21 cellular contexts compared by ENCODE assay signal in genomic region chr18:64208531-64208930, GRCh38. TPM values are rescaled to one million over a fixed set of nuclear protein-coding genes. Genes with fewer than 3 reads are reported as not detected.
DNase-seq lines count a peak whose midpoint lies in the region; ATAC-seq, FAIRE-seq and TF ChIP-seq lines count a peak whose summit lies in the region.
"Had no signal": no experiment of that assay in that cellular context is flagged by ENCODE, and none has a peak within 500 bp of the region (broad histone marks: within the 10 kb centered on the region; RNA-seq: fewer than 3 reads in every experiment).

No MANE protein-coding gene starts in this region.

- H3K27me3 Mint-ChIP-seq in CD8-positive, alpha-beta memory T cell: no peaks in the 10 kb centered on the region

- TF ChIP-seq POLR2A in H1 (IDR thresholded peaks at IDR 0.05; ENCODE audit: control extremely low read depth in 1 of 2, low read depth in 2 of 2, low read length in 2 of 2): no peak

- no peaks in the 10 kb centered on the region for H3K36me3 Mint-ChIP-seq in CD8-positive, alpha-beta memory T cell

- H3K14ac ChIP-seq in H1 (ENCODE audit: insufficient read length): no peak overlapping the region

- H3K27ac ChIP-seq in CD8-positive, alpha-beta memory T cell (ENCODE audit: low read depth, low read length): no peak overlapping the region
- H3K27ac ChIP-seq in H1 (ENCODE audit: low read depth, low read length): no peak overlapping the region
- H3K27ac ChIP-seq: GM23248 had no signal

- POLR2A ChIA-PET in CD8-positive, alpha-beta memory T cell (lab: Charles Lee): no interaction called here
- POLR2A ChIA-PET in H1 (lab: Charles Lee; ENCODE audit: partially characterized antibody): no interaction called here

- H2BK12ac ChIP-seq in H1 (ENCODE audit: low read depth, low read length): no peak overlapping the region

- H3K4me1 ChIP-seq in CD8-positive, alpha-beta memory T cell (ENCODE audit: insufficient read depth, low read length): no peaks in the 10 kb centered on the region
- peaks cover 0 to 3% (median 0%) of the 10 kb centered on the region in 4 experiments; a peak in 2 of 7 replicates for H3K4me1 ChIP-seq in H1 (replicated peaks in 1 of 4; ENCODE audit: control insufficient read depth in 3 of 4, insufficient read depth in 4 of 4, low read length in 3 of 4)

- H3K18ac ChIP-seq in H1 (ENCODE audit: extremely low read depth, low read length): no peak overlapping the region

- no peak for FAIRE-seq in H1 (lab: Jason Lieb, UNC)
- FAIRE-seq: GM12891 had no signal

- CTCF ChIA-PET in CD8-positive, alpha-beta memory T cell (lab: Charles Lee): no interaction called here
- CTCF ChIA-PET in H1 (lab: Charles Lee; ENCODE audit: partially characterized antibody): interaction anchor here (1.4 kb wide), 1 partner anchor 16 kb away, joined by 5 read pairs; no protein-coding TSS in a partner anchor

- H4K8ac ChIP-seq in H1 (ENCODE audit: extremely low read depth, insufficient read depth, low read length): no peak overlapping the region

- H3K27ac Mint-ChIP-seq in CD8-positive, alpha-beta memory T cell: no peak overlapping the region

- no peak overlapping the region for H2BK20ac ChIP-seq in H1 (ENCODE audit: low read length)

- no peak for TF ChIP-seq CTCF in H1 (IDR thresholded peaks at IDR 0.05; ENCODE audit: control extremely low read depth in 1 of 3, insufficient read depth in 1 of 3, low read depth in 1 of 3, low read length in 3 of 3)

- TF ChIP-seq RAD21 in H1 (IDR thresholded peaks at IDR 0.05 in 1 of 2, conservative IDR thresholded peaks at IDR 0.05 in 1 of 2; ENCODE audit: low read depth in 2 of 2, low read length in 2 of 2): no peak

- peak; percentile 7 for DNase-seq in NCI-H2107 treated with DMSO at 0.1 percent for 48 hours (lab: John Stamatoyannopoulos, UW; ENCODE audit: unreplicated experiment)
- DNase-seq in NCI-H2107 (lab: John Stamatoyannopoulos, UW): no peak
- no peak for DNase-seq in CD8-positive, alpha-beta memory T cell
- peak; percentile 95 for DNase-seq in NCI-H748 (lab: John Stamatoyannopoulos, UW; ENCODE audit: unreplicated experiment)
- no peak for DNase-seq in H1 (ENCODE audit: low read depth in 1 of 2, low spot score in 2 of 2)
- DNase-seq in NCI-H345 treated with DMSO at 0.1 percent for 48 hours (lab: John Stamatoyannopoulos, UW; ENCODE audit: unreplicated experiment): no peak
- DNase-seq in NCI-H2029 treated with DMSO at 0.1 percent for 48 hours (lab: John Stamatoyannopoulos, UW): no peak
- DNase-seq: DMS 273 treated with DMSO at 0.1 percent for 48 hours, GM23248, HCEC 1CT, NCI-H1105, NCI-H1930, NCI-H345, NCI-H82, T-helper 1 cell, T1000 had no signal

- no peak overlapping the region for H3K4me3 ChIP-seq in CD8-positive, alpha-beta memory T cell (ENCODE audit: low read length)
- H3K4me3 ChIP-seq in H1 (ENCODE audit: extremely low read depth in 1 of 4, insufficient read depth in 2 of 4, low read depth in 3 of 4, low read length in 4 of 4): no peak overlapping the region
- H3K4me3 ChIP-seq: BLaER1 treated with 17β-estradiol and CSF1 and Interleukin-3, amounts not matched to agents 10 nM and 100 nM had no signal

- no peak overlapping the region for H3K4ac ChIP-seq in H1 (replicated peaks; ENCODE audit: insufficient read length, low read depth, low read length)

- no peaks in the 10 kb centered on the region; the same call in 1 of the 2 replicates for H3K23me2 ChIP-seq in H1 (ENCODE audit: low read depth, low read length)

- H3K4me1 Mint-ChIP-seq in CD8-positive, alpha-beta memory T cell: peaks cover 11 to 23% (median 11%) of the 10 kb centered on the region in 3 donors

- H4K91ac ChIP-seq in H1 (replicated peaks; ENCODE audit: insufficient read length, low read length): no peak overlapping the region

- H3K56ac ChIP-seq in H1 (replicated peaks; ENCODE audit: insufficient read length, low read depth, low read length): no peak overlapping the region

- H2AK5ac ChIP-seq in H1 (ENCODE audit: low read depth, low read length): no peak overlapping the region

- H3K36me3 ChIP-seq in CD8-positive, alpha-beta memory T cell (ENCODE audit: insufficient read depth, low read length): no peaks in the 10 kb centered on the region
- H3K36me3 ChIP-seq in H1 (ENCODE audit: control insufficient read depth in 2 of 4, insufficient read depth in 4 of 4, low read length in 3 of 4): no peaks in the 10 kb centered on the region
- H3K36me3 ChIP-seq: BLaER1 treated with 17β-estradiol and CSF1 and Interleukin-3, amounts not matched to agents 10 nM and 100 nM had no signal

- WGBS in H1 (ENCODE audit: extremely low coverage in 1 of 2, insufficient coverage in 1 of 2, insufficient read length in 1 of 2, insufficient replicate concordance in 2 of 2, low coverage in 1 of 2, low lambda C conversion rate in 2 of 2, missing lambda C conversion rate in 1 of 2), 2 experiments: 93% methylated on average over 8 of the region's 8 CpGs; no CpG with 5 or more reads in 1 of the 2 experiments

- H2BK5ac ChIP-seq in H1 (ENCODE audit: low read depth, low read length): no peak overlapping the region

- no peak overlapping the region for H3K23ac ChIP-seq in H1 (ENCODE audit: insufficient read length)

- no peak overlapping the region for H2BK120ac ChIP-seq in H1 (replicated peaks; ENCODE audit: low read depth, low read length)

- no peak overlapping the region for H3K4me2 ChIP-seq in H1 (ENCODE audit: insufficient read depth in 1 of 2, low read depth in 2 of 2, low read length in 2 of 2)

- TF ChIP-seq EP300 in H1 (IDR thresholded peaks at IDR 0.05; ENCODE audit: borderline replicate concordance in 1 of 2, low read depth in 2 of 2, low read length in 2 of 2): no peak

- no peaks in the 10 kb centered on the region for H3K9me3 ChIP-seq in CD8-positive, alpha-beta memory T cell (ENCODE audit: low read length)
- H3K9me3 ChIP-seq in H1 (ENCODE audit: insufficient read depth in 2 of 2, low read depth in 1 of 2, low read length in 1 of 2): no peaks in the 10 kb centered on the region

- H4K20me1 ChIP-seq in H1 (replicated peaks in 1 of 2; ENCODE audit: control insufficient read depth in 1 of 2, insufficient read depth in 2 of 2, low read length in 2 of 2): no peaks in the 10 kb centered on the region
- H4K20me1 ChIP-seq: BLaER1 treated with 17β-estradiol and CSF1 and Interleukin-3, amounts not matched to agents 10 nM and 100 nM had no signal

- H3K4me3 Mint-ChIP-seq in CD8-positive, alpha-beta memory T cell: peak overlapping the region in 4 of 7 donors; percentile 47 to 68 (median 66)

- H4K5ac ChIP-seq in H1 (ENCODE audit: insufficient read length, low read depth, low read length): no peak overlapping the region

- H2BK15ac ChIP-seq in H1 (ENCODE audit: low read length): no peak overlapping the region

- no peak overlapping the region for H3K9ac ChIP-seq in H1 (replicated peaks in 1 of 4; ENCODE audit: extremely low read depth in 1 of 4, low read depth in 3 of 4, low read length in 3 of 4)
- H3K9ac ChIP-seq: BLaER1 treated with 17β-estradiol and CSF1 and Interleukin-3, amounts not matched to agents 10 nM and 100 nM; GM23248 had no signal

- ATAC-seq in HG02678 (IDR thresholded peaks at IDR 0.05; ENCODE audit: unreplicated experiment): no peak

- no peaks in the 10 kb centered on the region for H3K79me1 ChIP-seq in H1 (ENCODE audit: low read depth, low read length)

- H2AFZ ChIP-seq in H1 (ENCODE audit: low read length): no peak overlapping the region

- no peaks in the 10 kb centered on the region for H3K79me2 ChIP-seq in H1 (ENCODE audit: control insufficient read depth in 1 of 2, insufficient read depth in 2 of 2, low read length in 2 of 2)

- no peaks in the 10 kb centered on the region for H3K9me3 Mint-ChIP-seq in CD8-positive, alpha-beta memory T cell

- no peaks in the 10 kb centered on the region for H3K27me3 ChIP-seq in CD8-positive, alpha-beta memory T cell (ENCODE audit: insufficient read depth, low read length, poor library complexity, severe bottlenecking)
- no peaks in the 10 kb centered on the region for H3K27me3 ChIP-seq in H1 (replicated peaks in 1 of 4; ENCODE audit: control insufficient read depth in 3 of 4, extremely low read depth in 1 of 4, insufficient read depth in 3 of 4, low read length in 3 of 4)
- H3K27me3 ChIP-seq: BLaER1 treated with 17β-estradiol and CSF1 and Interleukin-3, amounts not matched to agents 10 nM and 100 nM had no signal

TF ChIP-seq in H1, 55 proteins besides CTCF, POLR2A, EP300 and RAD21:
- no peak for TF ChIP-seq CHD1 (IDR thresholded peaks at IDR 0.05; ENCODE audit: low read depth, low read length)
- no peak for TF ChIP-seq SP4 (IDR thresholded peaks at IDR 0.05; ENCODE audit: low read length)
- TF ChIP-seq CEBPB (IDR thresholded peaks at IDR 0.05; ENCODE audit: low read depth, low read length): peak; percentile 25; the same call in 1 of the 2 replicates

RNA-seq across cellular contexts. Expression of gene LINC00305, which starts 59.6 kb away (rescaled TPM):
- total RNA-seq in CD8-positive, alpha-beta memory T cell: not detected
- polyA plus RNA-seq in CD8-positive, alpha-beta memory T cell: not detected
- total RNA-seq in H1 (2021; fragmentation: NEBNext Ultra II Directional; extraction: Animal tissue kit (Norgen Biotek cat#: 25700)): not detected in 2 replicates
- polyA plus RNA-seq in H1 (2011; rRNA removed): not detected in 2 replicates
- not detected for polyA plus RNA-seq in H1 (2011; cell fraction: cytosol; rRNA removed)
- not detected for polyA plus RNA-seq in H1 (2011; cell fraction: nucleus; rRNA removed)
- polyA plus RNA-seq in H1 (2012, experiment 1 of 2): not detected in 4 replicates
- not detected for polyA plus RNA-seq in H1 (2012, experiment 2 of 2)
- 0.06 TPM for polyA plus RNA-seq in H1 (2013, experiment 1 of 2)
- not detected for polyA plus RNA-seq in H1 (2013, experiment 2 of 2)
- not detected in 2 replicates for polyA minus RNA-seq in H1 (2011; rRNA and poly(A)+ RNA removed)
- not detected for polyA minus RNA-seq in H1 (2011; cell fraction: cytosol; rRNA and poly(A)+ RNA removed)
- not detected for polyA minus RNA-seq in H1 (2011; cell fraction: nucleus; rRNA and poly(A)+ RNA removed)
- total RNA-seq: A172, GM23248, LHCN-M2 had no signal
- polyA plus RNA-seq: GM23248 had no signal

Comparison
In these comparisons a context has a peak if more than half of its experiments do, and no peak if none do; other contexts are left out.
1. DNase-seq: peak in NCI-H2107 treated with DMSO at 0.1 percent for 48 hours (single experiment) and NCI-H748 (single experiment); none in NCI-H2107 (single experiment), CD8-positive, alpha-beta memory T cell (0 of 5), H1 (0 of 2), NCI-H345 treated with DMSO at 0.1 percent for 48 hours (single experiment) and NCI-H2029 treated with DMSO at 0.1 percent for 48 hours (single experiment).